ENCODE assay signal across 22 cellular contexts in the genomic region with DNA sequence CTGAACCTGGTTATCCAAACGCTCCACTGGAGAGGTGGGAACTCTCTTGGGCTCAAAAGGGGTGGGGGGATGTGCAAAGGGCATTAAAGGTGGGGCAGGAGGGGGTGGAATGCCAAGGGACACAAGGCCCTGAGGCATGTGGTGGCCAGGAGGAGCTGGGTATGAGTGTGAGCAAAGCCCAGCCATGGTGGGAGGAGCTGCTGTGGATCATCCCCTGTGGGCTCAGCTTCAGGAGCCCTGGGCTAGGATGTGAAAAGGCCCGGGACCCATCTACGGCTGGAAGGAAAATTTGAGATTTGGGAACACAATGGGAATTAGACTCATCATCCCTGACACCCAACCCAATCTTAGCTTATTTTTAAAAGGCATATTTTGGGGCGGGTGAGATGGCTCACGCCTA. TPM values are rescaled to one million over a fixed set of nuclear protein-coding genes. Genes with fewer than 3 reads are reported as not detected.
DNase-seq lines count a peak whose midpoint lies in the region; ATAC-seq lines count a peak whose summit lies in the region.
"Had no signal": no experiment of that assay in that cellular context is flagged by ENCODE, and none has a peak within 500 bp of the region (broad histone marks: within the 10 kb centered on the region; RNA-seq: fewer than 3 reads in every experiment).

No MANE protein-coding gene starts in this region.

- WGBS in neuronal stem cell (ENCODE audit: extremely low coverage in 2 of 2, insufficient read length in 2 of 2, insufficient replicate concordance in 1 of 2), 2 donors, result no CpG with 5 or more reads among the region's 5 CpGs

- peaks cover 0 to 20% (median 0%) of the 10 kb centered on the region in 3 experiments for H3K27me3 ChIP-seq in neuronal stem cell (ENCODE audit: control insufficient read depth in 3 of 3, insufficient read depth in 3 of 3, low read depth in 1 of 3, low read length in 3 of 3)
- H3K27me3 ChIP-seq: BE2C, upper lobe of right lung had no signal

- no peaks in the 10 kb centered on the region for H3K9me3 ChIP-seq in neuronal stem cell (replicated peaks in 1 of 2; ENCODE audit: control insufficient read depth in 2 of 2, insufficient read depth in 1 of 2, low read depth in 1 of 2, low read length in 2 of 2)
- H3K9me3 ChIP-seq: BE2C, SK-N-SH, upper lobe of right lung had no signal

- peak overlapping the region; percentile 57 for H3K27ac ChIP-seq in cingulate gyrus (ENCODE audit: low read depth, low read length)
- H3K27ac ChIP-seq in neuronal stem cell (replicated peaks; ENCODE audit: low read length), result no peak overlapping the region
- H3K27ac ChIP-seq in temporal lobe (ENCODE audit: low read depth, low read length), result peak overlapping the region; percentile 67
- H3K27ac ChIP-seq: upper lobe of right lung had no signal

- H3K23ac ChIP-seq in neuronal stem cell (ENCODE audit: low read depth, low read length, poor library complexity), result no peak overlapping the region

- ATAC-seq in Right ventricle myocardium inferior, result no peak
- no peak for ATAC-seq in HG02759 (IDR thresholded peaks at IDR 0.05; ENCODE audit: unreplicated experiment)
- ATAC-seq: left cardiac atrium, Panc1, upper lobe of right lung had no signal

- H2BK120ac ChIP-seq in neuronal stem cell (ENCODE audit: low read depth, low read length), result no peak overlapping the region

- H2AK5ac ChIP-seq in neuronal stem cell (ENCODE audit: low read depth, low read length), result no peak overlapping the region

- DNase-seq in cardiac septum (ENCODE audit: low spot score) (peak; percentile 57), Right ventricle myocardium inferior (ENCODE audit: missing footprints) (no peak), neuronal stem cell (ENCODE audit: low spot score) (no peak), NCI-H1048 (lab: John Stamatoyannopoulos, UW) (no peak), KBM-7 (no peak)
- DNase-seq: activated CD4-positive, alpha-beta T cell treated with anti-CD3 and anti-CD28 coated beads, Interleukin-2, amount 50 U/mL, for 4 hours; BE2C; COR-L47; DMS79 treated with DMSO at 0.1 percent for 48 hours; left cardiac atrium; midbrain; NCI-H1417 treated with DMSO at 0.1 percent for 48 hours; NCI-H510A treated with DMSO at 0.1 percent for 48 hours; SK-N-SH; stimulated activated CD4-positive, alpha-beta T cell treated with anti-CD3 and anti-CD28 coated beads, Interleukin-2, amount 100 ng/mL, for 24 hours; stimulated activated naive CD4-positive, alpha-beta T cell had no signal

- H3K4me1 ChIP-seq in neuronal stem cell (ENCODE audit: control insufficient read depth in 2 of 2, insufficient read depth in 1 of 2, low read depth in 1 of 2, low read length in 2 of 2), result peaks cover 0 to 10% of the 10 kb centered on the region in 2 donors

- H3K79me1 ChIP-seq in neuronal stem cell (ENCODE audit: low read depth, low read length), result no peaks in the 10 kb centered on the region

- peak overlapping the region; percentile 30 for H2BK5ac ChIP-seq in neuronal stem cell (ENCODE audit: low read length)

- no peak overlapping the region for H3K4me3 ChIP-seq in neuronal stem cell (ENCODE audit: low read length in 2 of 2)
- H3K4me3 ChIP-seq: skin epidermis, upper lobe of right lung had no signal

- peak overlapping the region; percentile 50 for H3K9ac ChIP-seq in neuronal stem cell (ENCODE audit: low read depth, low read length, poor library complexity)
- H3K9ac ChIP-seq: SK-N-SH had no signal

- no peaks in the 10 kb centered on the region for H3K36me3 ChIP-seq in neuronal stem cell (replicated peaks in 1 of 2; ENCODE audit: control insufficient read depth in 2 of 2, insufficient read depth in 2 of 2, low read length in 2 of 2)
- H3K36me3 ChIP-seq: BE2C, upper lobe of right lung had no signal

- no peak overlapping the region for H3K4me2 ChIP-seq in neuronal stem cell (ENCODE audit: insufficient read depth, low read length, poor library complexity, severe bottlenecking)
- H3K4me2 ChIP-seq: SK-N-SH had no signal

- H2BK12ac ChIP-seq in neuronal stem cell (ENCODE audit: low read length), result no peak overlapping the region

- no peak overlapping the region for H2AFZ ChIP-seq in neuronal stem cell (ENCODE audit: low read length)

- H4K8ac ChIP-seq in neuronal stem cell (ENCODE audit: low read depth, low read length), result no peak overlapping the region

- intact Hi-C loops in cardiac septum (cut with DNase I) (loop anchor here (5.0 kb wide), 1 partner anchor 33 kb away; a partner anchor contains a TSS), Right ventricle myocardium inferior (cut with DNase I) (loop anchor here (5.0 kb wide), 1 partner anchor 33 kb away; a partner anchor contains a TSS)

- no peak overlapping the region for H3K4ac ChIP-seq in neuronal stem cell (ENCODE audit: low read length)

- peak overlapping the region; percentile 8 for H3K18ac ChIP-seq in neuronal stem cell (ENCODE audit: low read length)

- in situ Hi-C loops in KBM-7 (cut with MboI; ENCODE audit: low pct_unique_long_range_greater_than_20kb, low sequenced_read_pairs), result no loop called here

- no peak overlapping the region for H4K91ac ChIP-seq in neuronal stem cell (ENCODE audit: low read depth, low read length, poor library complexity)

- no peak overlapping the region for H3K14ac ChIP-seq in neuronal stem cell (ENCODE audit: low read length)

- H2BK15ac ChIP-seq in neuronal stem cell (ENCODE audit: low read length), result no peak overlapping the region

RNA-seq across cellular contexts. Expression of a gene that starts 33.3 kb away (rescaled TPM):
- total RNA-seq in cardiac septum, result 45.7 TPM
- 74.1 TPM for total RNA-seq in Right ventricle myocardium inferior
- 0.25 TPM for polyA plus RNA-seq in neuronal stem cell (2013, experiment 1 of 2)
- polyA plus RNA-seq in neuronal stem cell (2013, experiment 2 of 2), result 0.44 TPM
- total RNA-seq in temporal lobe, result 35.7 TPM
